ENCODE assay signal across 8 cellular contexts in genomic region chr2:168455692-168456525, GRCh38. TPM values are rescaled to one million over a fixed set of nuclear protein-coding genes. Genes with fewer than 3 reads are reported as not detected.
DNase-seq lines count a peak whose midpoint lies in the region; ATAC-seq, FAIRE-seq and TF ChIP-seq lines count a peak whose summit lies in the region.

CERS6 (plus strand) TSS chr2:168456272; CDS start chr2:168456449, 177 bp downstream.

- peak; percentile 81 for DNase-seq in DMS153 treated with DMSO at 0.1 percent for 48 hours (lab: John Stamatoyannopoulos, UW; ENCODE audit: unreplicated experiment)
- DNase-seq in RCC 7860 (ENCODE audit: low spot score), result peak; percentile 54
- peak; percentile 62 for DNase-seq in activated T-helper 9 cell treated with anti-CD3 and anti-CD28 coated beads, Interleukin-2, amount 50 U/mL, for 16 hours (ENCODE audit: low read depth)
- peak; percentile 91 for DNase-seq in fibroblast of the aortic adventitia (ENCODE audit: low read depth)
- peak; percentile 73 for DNase-seq in stimulated activated naive CD4-positive, alpha-beta T cell treated with Interleukin-2 at 50 U/mL for 16 hours (lab: John Stamatoyannopoulos, UW)

- H3K36me3 ChIP-seq in HUES64 (ENCODE audit: insufficient read depth, low read length), result no peaks in the 10 kb centered on the region

- TF ChIP-seq CTCF in fibroblast of the aortic adventitia (IDR thresholded peaks at IDR 0.05; ENCODE audit: insufficient read depth, low read length), result no peak
- no peak for TF ChIP-seq CTCF in nephron (IDR thresholded peaks at IDR 0.05; ENCODE audit: unreplicated experiment in 3 of 3)

- no peak for FAIRE-seq in RCC 7860 (lab: Jason Lieb, UNC)

- H3K4me1 ChIP-seq in HUES64 (ENCODE audit: insufficient read depth, low read length), result peaks cover 12% of the 10 kb centered on the region; the same call in 1 of the 2 replicates

- H3K36me3 Mint-ChIP-seq in nephron (ENCODE audit: low read depth), result no peaks in the 10 kb centered on the region

- peak within 1 kb of the TSS; percentile 73 to 86 (median 74) for H3K27ac Mint-ChIP-seq in nephron

- peaks cover 15% of the 10 kb centered on the region for H3K27me3 ChIP-seq in HUES64 (ENCODE audit: insufficient read depth, low read length)

- H3K27me3 Mint-ChIP-seq in nephron (ENCODE audit: low read depth), result no peaks in the 10 kb centered on the region

- H3K27ac ChIP-seq in HUES64 (ENCODE audit: low read depth, low read length), result peak within 1 kb of the TSS; percentile 72

- H3K4me1 Mint-ChIP-seq in nephron, result peaks cover 27% of the 10 kb centered on the region

- peaks cover 4% of the 10 kb centered on the region; the same call in 1 of the 2 replicates for H3K9me3 ChIP-seq in HUES64 (ENCODE audit: insufficient read depth, low read depth, low read length)

- peak within 1 kb of the TSS; percentile 84 for H3K9ac ChIP-seq in HUES64 (ENCODE audit: low read depth, low read length)

- 1% methylated on average over 70 of the region's 70 CpGs for whole genome bisulfite sequencing in HUES64

- H3K4me3 Mint-ChIP-seq in nephron, result no peak within 1 kb of the TSS

- ATAC-seq in GM21526 (IDR thresholded peaks at IDR 0.05; ENCODE audit: low FRiP score, unreplicated experiment), result peak; percentile 94

- peaks cover 3% of the 10 kb centered on the region for H3K9me3 Mint-ChIP-seq in nephron

- H3K4me3 ChIP-seq in HUES64 (ENCODE audit: low read length), result peak within 1 kb of the TSS; percentile 85
- peak within 1 kb of the TSS; percentile 97 for H3K4me3 ChIP-seq in fibroblast of the aortic adventitia (ENCODE audit: low read depth, low read length)

RNA-seq across cellular contexts. Expression of gene CERS6, which starts in this region (rescaled TPM):
- 19.1 TPM for polyA plus RNA-seq in HUES64 (2013, experiment 1 of 2)
- 19.0 TPM for polyA plus RNA-seq in HUES64 (2013, experiment 2 of 2)
- 13.2 and 14.2 TPM in 2 replicates for total RNA-seq in fibroblast of the aortic adventitia (ENCODE audit: low replicate concordance)

Comparison
In these comparisons a context has a peak if more than half of its experiments do, and no peak if none do; other contexts are left out.
1. Peak in every context shown above with its lines: DNase-seq, ATAC-seq, H3K4me3 ChIP-seq and H3K27ac ChIP-seq.